Comparison of ENCODE assay signal across 1 cellular context in genomic region chr17:19750835-19751234, GRCh38.
TF ChIP-seq lines count a peak whose summit lies in the region.

No MANE protein-coding gene starts in this region.

TF ChIP-seq in HCT116, 20 proteins besides CTCF, POLR2A, EP300 and RAD21 (continued from another document):
- no peak for TF ChIP-seq ZBTB33 (IDR thresholded peaks at IDR 0.05; ENCODE audit: extremely low read depth, insufficient replicate concordance, low read length)
